34 cellular contexts compared by ENCODE assay signal in the genomic region with DNA sequence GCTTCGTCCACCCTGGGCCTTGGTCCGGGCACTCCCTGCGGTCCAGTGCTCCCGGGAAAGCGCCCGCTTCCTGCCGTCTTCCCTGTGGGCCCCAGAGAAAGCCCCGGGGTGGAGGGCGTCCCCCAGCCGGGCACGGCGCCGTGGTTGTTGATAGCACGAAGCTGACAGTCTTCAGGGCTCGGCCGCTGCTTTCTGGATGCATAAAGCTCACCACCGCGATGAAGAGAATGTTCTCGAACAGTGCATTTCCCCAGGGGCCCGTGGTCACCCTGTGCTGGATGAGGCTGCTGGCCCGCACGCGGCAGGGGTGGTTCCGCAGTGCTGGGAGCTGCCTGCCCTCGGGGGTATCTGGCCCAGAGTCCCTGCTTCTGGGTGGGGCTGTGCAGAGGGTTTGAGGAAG. TPM values are rescaled to one million over a fixed set of nuclear protein-coding genes. Genes with fewer than 3 reads are reported as not detected.
"Had no signal": no experiment of that assay in that cellular context is flagged by ENCODE, and none has a peak within 500 bp of the region (broad histone marks: within the 10 kb centered on the region; RNA-seq: fewer than 3 reads in every experiment).

No MANE protein-coding gene starts in this region.

- DNase-seq: activated B cell treated with CpG ODN at 0.5 μM for 24 hours; activated CD4-positive, alpha-beta memory T cell treated with anti-CD3 and anti-CD28 coated beads, Interleukin-2, amount 10 ng/mL, durations not matched to agents 7 days and 5 days; activated CD4-positive, alpha-beta T cell treated with anti-CD3 and anti-CD28 coated beads for 4 hours; activated CD4-positive, alpha-beta T cell treated with anti-CD3 and anti-CD28 coated beads, Interleukin-2, amount 10 ng/mL, durations not matched to agents 24 days and 14 days; activated CD4-positive, alpha-beta T cell treated with anti-CD3 and anti-CD28 coated beads, Interleukin-2, amount 50 U/mL, for 48 hours; activated CD4-positive, CD25-positive, alpha-beta regulatory T cell treated with anti-CD3 and anti-CD28 coated beads, Interleukin-2, amount 50 U/mL, for 72 hours; activated CD8-positive, alpha-beta memory T cell treated with anti-CD3 and anti-CD28 coated beads for 24 hours; activated CD8-positive, alpha-beta memory T cell treated with anti-CD3 and anti-CD28 coated beads, Interleukin-2, amount 10 ng/mL, durations not matched to agents 7 days and 5 days; activated CD8-positive, alpha-beta memory T cell treated with anti-CD3 and anti-CD28 coated beads, Interleukin-2, amount 50 U/mL, for 48 hours; activated CD8-positive, alpha-beta T cell treated with anti-CD3 and anti-CD28 coated beads, Interleukin-2, amount 10 ng/mL, durations not matched to agents 7 days and 5 days; activated effector memory CD4-positive, alpha-beta T cell treated with anti-CD3 and anti-CD28 coated beads, Interleukin-2, amount 50 U/mL, for 16 hours; activated gamma-delta T cell treated with Interleukin-2 at 50 U/mL for 16 hours; activated naive CD4-positive, alpha-beta T cell; activated naive CD4-positive, alpha-beta T cell treated with anti-CD3 and anti-CD28 coated beads for 36 hours; activated naive CD4-positive, alpha-beta T cell treated with anti-CD3 and anti-CD28 coated beads, Interleukin-2, amount 50 U/mL, for 16 hours; activated naive CD8-positive, alpha-beta T cell treated with anti-CD3 and anti-CD28 coated beads for 36 hours; activated T-cell treated with anti-CD3 and anti-CD28 coated beads, Interleukin-2, amount 50 U/mL, for 24 hours; activated T-cell treated with anti-CD3 and anti-CD28 coated beads, Interleukin-2, amount 50 U/mL, for 48 hours; amniotic stem cell; aorta; body of pancreas; brain microvascular endothelial cell; central memory CD4-positive, alpha-beta T cell; T-helper 2 cell; T-helper 9 cell had no signal

- H3K9me3 Mint-ChIP-seq: activated B cell treated with CpG ODN at 0.5 μM for 24 hours; activated CD4-positive, alpha-beta memory T cell treated with anti-CD3 and anti-CD28 coated beads, Interleukin-2, amount 10 ng/mL, durations not matched to agents 7 days and 5 days; activated CD4-positive, alpha-beta T cell treated with anti-CD3 and anti-CD28 coated beads, Interleukin-2, amount 10 ng/mL, durations not matched to agents 24 days and 14 days; activated naive CD4-positive, alpha-beta T cell treated with anti-CD3 and anti-CD28 coated beads for 36 hours; activated naive CD4-positive, alpha-beta T cell treated with anti-CD3 and anti-CD28 coated beads, Interleukin-2, amount 50 U/mL, for 72 hours; activated naive CD8-positive, alpha-beta T cell treated with anti-CD3 and anti-CD28 coated beads for 36 hours; activated T-cell treated with anti-CD3 and anti-CD28 coated beads, Interleukin-2, amount 50 U/mL, for 24 hours; activated T-helper 2 cell treated with anti-CD3 and anti-CD28 coated beads, Interferon-gamma antibody, Interleukin-2, Interleukin-4, amounts not matched to agents 10 μg/mL and 5 μg/mL and 100 μg/mL, durations not matched to agents 14 hours and 24 hours and 36 hours; T-helper 1 cell treated with Interleukin-12 subunit alpha and Interleukin-12 subunit beta and Interleukin-4 antibody, amounts not matched to agents 30 μg/mL and 1 μg/mL, for 36 hours; T-helper 2 cell treated with Interferon-gamma antibody and Interleukin-4, amounts not matched to agents 5 μg/mL and 100 μg/mL, for 36 hours had no signal

- H3K27me3 ChIP-seq: adrenal gland, body of pancreas, brain microvascular endothelial cell, breast epithelium had no signal

- H3K4me1 ChIP-seq: adrenal gland, body of pancreas, breast epithelium had no signal

- H3K4me3 ChIP-seq: adrenal gland, body of pancreas, breast epithelium had no signal

- H3K4me3 Mint-ChIP-seq: activated B cell treated with CpG ODN at 0.5 μM for 24 hours; activated CD4-positive, alpha-beta memory T cell treated with anti-CD3 and anti-CD28 coated beads, Interleukin-2, amount 10 ng/mL, durations not matched to agents 7 days and 5 days; activated CD4-positive, alpha-beta T cell treated with anti-CD3 and anti-CD28 coated beads, Interleukin-2, amount 10 ng/mL, durations not matched to agents 24 days and 14 days; activated CD8-positive, alpha-beta memory T cell treated with anti-CD3 and anti-CD28 coated beads, Interleukin-2, amount 10 ng/mL, durations not matched to agents 7 days and 5 days; activated CD8-positive, alpha-beta T cell treated with anti-CD3 and anti-CD28 coated beads, Interleukin-2, amount 10 ng/mL, durations not matched to agents 7 days and 5 days; activated naive CD4-positive, alpha-beta T cell treated with anti-CD3 and anti-CD28 coated beads for 36 hours; activated naive CD8-positive, alpha-beta T cell treated with anti-CD3 and anti-CD28 coated beads for 36 hours; activated T-cell treated with anti-CD3 and anti-CD28 coated beads, Interleukin-2, amount 50 U/mL, for 24 hours; T-helper 1 cell treated with Interleukin-12 subunit alpha and Interleukin-12 subunit beta and Interleukin-4 antibody, amounts not matched to agents 30 μg/mL and 1 μg/mL, for 36 hours; T-helper 2 cell treated with Interferon-gamma antibody and Interleukin-4, amounts not matched to agents 5 μg/mL and 100 μg/mL, for 36 hours had no signal

- H3K36me3 Mint-ChIP-seq: activated CD8-positive, alpha-beta memory T cell treated with anti-CD3 and anti-CD28 coated beads, Interleukin-2, amount 10 ng/mL, durations not matched to agents 7 days and 5 days; activated naive CD4-positive, alpha-beta T cell treated with anti-CD3 and anti-CD28 coated beads, Interleukin-2, amount 50 U/mL, for 72 hours; activated naive CD8-positive, alpha-beta T cell treated with anti-CD3 and anti-CD28 coated beads for 36 hours had no signal

- H3K9me3 ChIP-seq: adrenal gland, body of pancreas, breast epithelium had no signal

- H3K36me3 ChIP-seq: adrenal gland, brain microvascular endothelial cell, breast epithelium had no signal

- H3K27ac ChIP-seq: adrenal gland, body of pancreas, brain microvascular endothelial cell, breast epithelium, VCaP had no signal

- ATAC-seq: activated CD8-positive, alpha-beta memory T cell treated with anti-CD3 and anti-CD28 coated beads, Interleukin-2, amount 10 ng/mL, durations not matched to agents 7 days and 5 days; activated CD8-positive, alpha-beta T cell treated with anti-CD3 and anti-CD28 coated beads, Interleukin-2, amount 10 ng/mL, durations not matched to agents 7 days and 5 days; activated naive CD4-positive, alpha-beta T cell treated with anti-CD3 and anti-CD28 coated beads, Interleukin-2, amount 50 U/mL, for 72 hours; body of pancreas had no signal

- H3K27ac Mint-ChIP-seq: activated B cell treated with CpG ODN at 0.5 μM for 24 hours; activated CD4-positive, alpha-beta memory T cell treated with anti-CD3 and anti-CD28 coated beads, Interleukin-2, amount 10 ng/mL, durations not matched to agents 7 days and 5 days; activated CD4-positive, alpha-beta T cell treated with anti-CD3 and anti-CD28 coated beads, Interleukin-2, amount 10 ng/mL, durations not matched to agents 24 days and 14 days; activated CD8-positive, alpha-beta memory T cell treated with anti-CD3 and anti-CD28 coated beads, Interleukin-2, amount 10 ng/mL, durations not matched to agents 7 days and 5 days; activated CD8-positive, alpha-beta T cell treated with anti-CD3 and anti-CD28 coated beads, Interleukin-2, amount 10 ng/mL, durations not matched to agents 7 days and 5 days; activated naive CD4-positive, alpha-beta T cell treated with anti-CD3 and anti-CD28 coated beads for 36 hours; activated naive CD4-positive, alpha-beta T cell treated with anti-CD3 and anti-CD28 coated beads, Interleukin-2, amount 50 U/mL, for 72 hours; activated naive CD8-positive, alpha-beta T cell treated with anti-CD3 and anti-CD28 coated beads for 36 hours; activated T-cell treated with anti-CD3 and anti-CD28 coated beads, Interleukin-2, amount 50 U/mL, for 24 hours; activated T-helper 2 cell treated with anti-CD3 and anti-CD28 coated beads, Interferon-gamma antibody, Interleukin-2, Interleukin-4, amounts not matched to agents 10 μg/mL and 5 μg/mL and 100 μg/mL, durations not matched to agents 14 hours and 24 hours and 36 hours; T-helper 1 cell treated with Interleukin-12 subunit alpha and Interleukin-12 subunit beta and Interleukin-4 antibody, amounts not matched to agents 30 μg/mL and 1 μg/mL, for 36 hours; T-helper 2 cell treated with Interferon-gamma antibody and Interleukin-4, amounts not matched to agents 5 μg/mL and 100 μg/mL, for 36 hours had no signal

- H3K27me3 Mint-ChIP-seq: activated CD4-positive, alpha-beta memory T cell treated with anti-CD3 and anti-CD28 coated beads, Interleukin-2, amount 10 ng/mL, durations not matched to agents 7 days and 5 days; activated CD4-positive, alpha-beta T cell treated with anti-CD3 and anti-CD28 coated beads, Interleukin-2, amount 10 ng/mL, durations not matched to agents 24 days and 14 days; activated CD8-positive, alpha-beta memory T cell treated with anti-CD3 and anti-CD28 coated beads, Interleukin-2, amount 10 ng/mL, durations not matched to agents 7 days and 5 days; activated naive CD8-positive, alpha-beta T cell treated with anti-CD3 and anti-CD28 coated beads for 36 hours; activated T-cell treated with anti-CD3 and anti-CD28 coated beads, Interleukin-2, amount 50 U/mL, for 24 hours had no signal

- FAIRE-seq: astrocyte, TTC549 had no signal

RNA-seq across cellular contexts. Expression of gene BAHCC1, which starts 53.2 kb away (rescaled TPM):
- total RNA-seq: activated CD4-positive, alpha-beta T cell treated with anti-CD3 and anti-CD28 coated beads, Interleukin-2, amount 10 ng/mL, durations not matched to agents 24 days and 14 days had no signal
